15 cellular contexts compared by ENCODE assay signal in genomic region chr5:17882760-17883488, GRCh38.
DNase-seq lines count a peak whose midpoint lies in the region; ATAC-seq and TF ChIP-seq lines count a peak whose summit lies in the region.
"Had no signal": no experiment of that assay in that cellular context is flagged by ENCODE, and none has a peak within 500 bp of the region (broad histone marks: within the 10 kb centered on the region; RNA-seq: fewer than 3 reads in every experiment).

No MANE protein-coding gene starts in this region.

- peak overlapping the region; percentile 26; the same call in 1 of the 2 replicates for H3K27ac Mint-ChIP-seq in WTC11
- H3K27ac Mint-ChIP-seq: activated T-cell treated with anti-CD3 and anti-CD28 coated beads, Interleukin-2, amount 50 U/mL, for 72 hours; dendritic cell treated with granulocyte-macrophage colony-stimulating factor and Interleukin-4, amounts not matched to agents 40 ng/mL and 50 ng/mL, for 4 days had no signal

- H3K4me3 ChIP-seq in HEK293 (ENCODE audit: low read depth, low read length) = no peak overlapping the region
- no peak overlapping the region for H3K4me3 ChIP-seq in mesendoderm (ENCODE audit: low read length)

- no peak overlapping the region for H4K8ac ChIP-seq in mesendoderm (ENCODE audit: low read depth, low read length)

- peak; percentile 99 for ATAC-seq in WTC11
- no peak for ATAC-seq in HG02798 (IDR thresholded peaks at IDR 0.05; ENCODE audit: poor library complexity, unreplicated experiment)
- ATAC-seq in HG03139 (IDR thresholded peaks at IDR 0.05; ENCODE audit: unreplicated experiment) = no peak
- no peak for ATAC-seq in GM19455 (IDR thresholded peaks at IDR 0.05; ENCODE audit: unreplicated experiment)
- ATAC-seq: activated T-cell treated with anti-CD3 and anti-CD28 coated beads, Interleukin-2, amount 50 U/mL, for 72 hours had no signal

- no peak overlapping the region for H4K5ac ChIP-seq in mesendoderm (ENCODE audit: low read length)

- no peak overlapping the region for H2BK120ac ChIP-seq in mesendoderm (ENCODE audit: low read depth, low read length)

- no peak overlapping the region for H2AK5ac ChIP-seq in mesendoderm (ENCODE audit: low read length)

- no peak overlapping the region for H3K4me3 Mint-ChIP-seq in WTC11
- H3K4me3 Mint-ChIP-seq: activated T-cell treated with anti-CD3 and anti-CD28 coated beads, Interleukin-2, amount 50 U/mL, for 72 hours; dendritic cell treated with granulocyte-macrophage colony-stimulating factor and Interleukin-4, amounts not matched to agents 40 ng/mL and 50 ng/mL, for 4 days had no signal

- H3K9me3 ChIP-seq in HEK293 (ENCODE audit: control insufficient read depth, insufficient read depth, low read depth, low read length) = no peaks in the 10 kb centered on the region

- no peaks in the 10 kb centered on the region for H3K27me3 ChIP-seq in mesendoderm (ENCODE audit: insufficient read depth, low read length, poor library complexity)

- CTCF ChIA-PET in HEK293 (lab: Yijun Ruan, JAX) (no interaction called here), WTC11 (lab: Charles Lee) (interaction anchor here (0.9 to 1.5 kb wide), 5 partner anchors 10 to 667 kb away, joined by 3 to 7 read pairs (median 4); no protein-coding TSS in a partner anchor)

- H3K56ac ChIP-seq in mesendoderm (ENCODE audit: low read length) = no peak overlapping the region

- no peaks in the 10 kb centered on the region for H3K79me1 ChIP-seq in mesendoderm (ENCODE audit: low read length)

- no peaks in the 10 kb centered on the region for H3K79me2 ChIP-seq in mesendoderm (ENCODE audit: control insufficient read depth, insufficient read depth, low read length)

- H3K4me2 ChIP-seq in mesendoderm (ENCODE audit: low read length) = no peak overlapping the region

- DNase-seq in NCI-H2081 treated with DMSO at 0.1 percent for 48 hours (lab: John Stamatoyannopoulos, UW) (peak; percentile 99), WTC11 (ENCODE audit: low spot score) (peak; percentile 38), mesendoderm (peak; percentile 94)
- no peak for DNase-seq in activated T-cell treated with anti-CD3 and anti-CD28 coated beads, Interleukin-2, amount 50 U/mL, for 48 hours
- DNase-seq: activated CD4-positive, alpha-beta T cell treated with anti-CD3 and anti-CD28 coated beads, Interleukin-2, amount 50 U/mL, for 1 hour; activated T-cell treated with anti-CD3 and anti-CD28 coated beads, Interleukin-2, amount 50 U/mL, for 72 hours; mesenchymal stem cell; MM.1S; NCI-H510A had no signal

- H3K36me3 ChIP-seq in HEK293 (ENCODE audit: control insufficient read depth in 2 of 2, insufficient read depth in 1 of 2, low read length in 2 of 2) = no peaks in the 10 kb centered on the region
- no peaks in the 10 kb centered on the region for H3K36me3 ChIP-seq in mesendoderm (ENCODE audit: control insufficient read depth, insufficient read depth, low read length)

- H3K4me1 Mint-ChIP-seq in WTC11 = peaks cover 11% of the 10 kb centered on the region

- H3K9ac ChIP-seq in mesendoderm (ENCODE audit: low read length) = no peak overlapping the region

- no CpG with 5 or more reads among the region's 6 CpGs for WGBS in mesendoderm (ENCODE audit: extremely low coverage, insufficient coverage, low lambda C conversion rate)

- no peaks in the 10 kb centered on the region for H3K27me3 Mint-ChIP-seq in WTC11 (ENCODE audit: low read depth)
- H3K27me3 Mint-ChIP-seq: dendritic cell treated with granulocyte-macrophage colony-stimulating factor and Interleukin-4, amounts not matched to agents 40 ng/mL and 50 ng/mL, for 4 days had no signal

- TF ChIP-seq CTCF in HEK293 (tag by site-specific recombination; IDR thresholded peaks at IDR 0.05) = no peak
- TF ChIP-seq CTCF in WTC11 (IDR thresholded peaks at IDR 0.05) = no peak

- POLR2A ChIA-PET in HEK293 (lab: Yijun Ruan, JAX) = no interaction called here
- POLR2A ChIA-PET in WTC11 (lab: Charles Lee) = no interaction called here

- H3K4ac ChIP-seq in mesendoderm (ENCODE audit: low read depth, low read length) = no peak overlapping the region

- no peak overlapping the region for H3K23ac ChIP-seq in mesendoderm (ENCODE audit: low read length)

- H2BK15ac ChIP-seq in mesendoderm (replicated peaks; ENCODE audit: low read depth) = no peak overlapping the region

- H3K4me1 ChIP-seq in HEK293 (ENCODE audit: control insufficient read depth, insufficient read depth, low read length) (no peaks in the 10 kb centered on the region), mesendoderm (ENCODE audit: control insufficient read depth, low read depth, low read length) (no peaks in the 10 kb centered on the region)

- 0 out of 2 replicates have a peak, but pooled peaks cover 7% of the 10 kb centered on the region for H3K36me3 Mint-ChIP-seq in WTC11

- no peak overlapping the region for H3K18ac ChIP-seq in mesendoderm (ENCODE audit: low read length)

- no peak overlapping the region for H2BK5ac ChIP-seq in mesendoderm (ENCODE audit: low read length)

- H3K27ac ChIP-seq in HEK293 (ENCODE audit: extremely low read depth, low read depth, low read length) = no peak overlapping the region
- peak overlapping the region; percentile 8 for H3K27ac ChIP-seq in mesendoderm (ENCODE audit: low read depth, low read length)
- H3K27ac ChIP-seq: HL-60 had no signal

- peaks cover 30% of the 10 kb centered on the region for H3K9me3 Mint-ChIP-seq in WTC11

TF ChIP-seq in HEK293, 187 proteins besides CTCF, POLR2A, EP300 and RAD21:
- TF ChIP-seq TCF7L2 (IDR thresholded peaks at IDR 0.05; ENCODE audit: borderline replicate concordance, low read depth, low read length) (no peak), GLI2 (tag by site-specific recombination; IDR thresholded peaks at IDR 0.05; ENCODE audit: borderline replicate concordance, low read depth) (no peak), ZIC2 (tag by site-specific recombination; IDR thresholded peaks at IDR 0.05) (peak; percentile 58), ZNF2 (tag by site-specific recombination; IDR thresholded peaks at IDR 0.05) (no peak), ZNF302 (tag by site-specific recombination; IDR thresholded peaks at IDR 0.05; ENCODE audit: low read depth) (no peak), SETDB1 (IDR thresholded peaks at IDR 0.05; ENCODE audit: insufficient read length, low read length) (no peak)

TF ChIP-seq in WTC11, 78 proteins besides CTCF, POLR2A, EP300 and RAD21 (continues in another document):
- TF ChIP-seq, protein P1, sequence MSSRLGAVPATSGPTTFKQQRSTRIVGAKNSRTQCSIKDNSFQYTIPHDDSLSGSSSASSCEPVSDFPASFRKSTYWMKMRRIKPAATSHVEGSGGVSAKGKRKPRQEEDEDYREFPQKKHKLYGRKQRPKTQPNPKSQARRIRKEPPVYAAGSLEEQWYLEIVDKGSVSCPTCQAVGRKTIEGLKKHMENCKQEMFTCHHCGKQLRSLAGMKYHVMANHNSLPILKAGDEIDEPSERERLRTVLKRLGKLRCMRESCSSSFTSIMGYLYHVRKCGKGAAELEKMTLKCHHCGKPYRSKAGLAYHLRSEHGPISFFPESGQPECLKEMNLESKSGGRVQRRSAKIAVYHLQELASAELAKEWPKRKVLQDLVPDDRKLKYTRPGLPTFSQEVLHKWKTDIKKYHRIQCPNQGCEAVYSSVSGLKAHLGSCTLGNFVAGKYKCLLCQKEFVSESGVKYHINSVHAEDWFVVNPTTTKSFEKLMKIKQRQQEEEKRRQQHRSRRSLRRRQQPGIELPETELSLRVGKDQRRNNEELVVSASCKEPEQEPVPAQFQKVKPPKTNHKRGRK (CRISPR knock-in tag; IDR thresholded peaks at IDR 0.05; ENCODE audit: borderline replicate concordance) = no peak; the same call in 1 of the 2 replicates
- TF ChIP-seq, protein P2, sequence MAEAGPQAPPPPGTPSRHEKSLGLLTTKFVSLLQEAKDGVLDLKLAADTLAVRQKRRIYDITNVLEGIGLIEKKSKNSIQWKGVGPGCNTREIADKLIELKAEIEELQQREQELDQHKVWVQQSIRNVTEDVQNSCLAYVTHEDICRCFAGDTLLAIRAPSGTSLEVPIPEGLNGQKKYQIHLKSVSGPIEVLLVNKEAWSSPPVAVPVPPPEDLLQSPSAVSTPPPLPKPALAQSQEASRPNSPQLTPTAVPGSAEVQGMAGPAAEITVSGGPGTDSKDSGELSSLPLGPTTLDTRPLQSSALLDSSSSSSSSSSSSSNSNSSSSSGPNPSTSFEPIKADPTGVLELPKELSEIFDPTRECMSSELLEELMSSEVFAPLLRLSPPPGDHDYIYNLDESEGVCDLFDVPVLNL (CRISPR knock-in tag; IDR thresholded peaks at IDR 0.05; ENCODE audit: borderline replicate concordance, low read depth) = no peak
- TF ChIP-seq, protein P3, sequence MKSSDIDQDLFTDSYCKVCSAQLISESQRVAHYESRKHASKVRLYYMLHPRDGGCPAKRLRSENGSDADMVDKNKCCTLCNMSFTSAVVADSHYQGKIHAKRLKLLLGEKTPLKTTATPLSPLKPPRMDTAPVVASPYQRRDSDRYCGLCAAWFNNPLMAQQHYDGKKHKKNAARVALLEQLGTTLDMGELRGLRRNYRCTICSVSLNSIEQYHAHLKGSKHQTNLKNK (CRISPR knock-in tag; IDR thresholded peaks at IDR 0.05) = no peak
- no peak for TF ChIP-seq ETV6 (CRISPR knock-in tag; IDR thresholded peaks at IDR 0.05)

Comparison
In these comparisons a context has a peak if more than half of its experiments do, and no peak if none do; other contexts are left out.
1. DNase-seq: peak in NCI-H2081 treated with DMSO at 0.1 percent for 48 hours (single experiment), WTC11 (single experiment) and mesendoderm (single experiment); none in activated T-cell treated with anti-CD3 and anti-CD28 coated beads, Interleukin-2, amount 50 U/mL, for 48 hours (0 of 2).
2. Of the 8 proteins assayed by ChIP-seq in both HEK293 and WTC11: peak only in HEK293: none; only in WTC11: ZNF423; in both: none; in neither: 7.